ENCODE assay signal across 8 cellular contexts in the genomic region with DNA sequence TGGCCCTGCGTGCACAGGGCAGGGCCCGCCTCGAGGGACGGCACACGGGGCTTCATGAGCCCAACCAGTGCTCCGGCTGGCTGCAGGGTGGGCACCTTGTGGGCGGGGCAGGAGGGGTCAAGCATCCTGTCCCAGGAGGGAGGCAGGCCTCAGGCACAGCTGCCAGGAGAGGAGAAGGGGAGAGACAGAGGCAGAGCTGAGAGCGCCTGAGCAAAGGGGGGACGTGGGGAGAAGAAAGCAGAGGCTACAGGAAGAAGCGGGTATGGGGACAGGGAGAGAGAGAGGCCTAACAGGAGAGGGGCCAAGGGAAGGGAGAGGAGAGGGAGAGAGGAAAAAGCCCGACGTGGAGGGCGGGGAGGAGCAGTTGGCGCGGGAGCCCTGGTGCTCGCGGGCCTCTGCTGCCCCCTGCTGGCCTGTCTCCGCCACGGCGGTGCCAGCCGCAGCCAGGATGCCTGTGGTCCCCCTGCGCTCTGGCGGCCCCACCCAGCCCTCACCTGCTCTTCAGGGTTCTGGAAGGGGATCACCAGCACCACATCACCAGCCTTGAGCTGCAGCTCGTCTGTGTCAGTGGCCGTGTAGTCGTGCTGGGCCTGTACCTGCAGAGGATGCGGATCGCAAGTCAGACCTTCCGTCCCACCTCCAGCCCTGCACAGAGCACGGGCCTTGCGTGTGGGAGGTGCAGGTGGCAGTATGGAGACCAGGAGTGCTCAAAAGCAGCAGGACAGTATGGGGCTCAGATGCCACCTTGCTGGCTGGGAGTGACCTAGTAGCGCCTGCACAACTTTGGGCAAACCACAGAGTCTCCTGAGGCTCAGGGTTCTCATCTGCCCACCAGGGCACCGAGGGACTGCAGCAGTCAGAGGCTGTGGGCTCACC. TPM values are rescaled to one million over a fixed set of nuclear protein-coding genes. Genes with fewer than 3 reads are reported as not detected.
DNase-seq lines count a peak whose midpoint lies in the region; ATAC-seq and TF ChIP-seq lines count a peak whose summit lies in the region.

No MANE protein-coding gene starts in this region.

- no peaks in the 10 kb centered on the region for H3K27me3 Mint-ChIP-seq in activated T-cell treated with anti-CD3 and anti-CD28 coated beads, Interleukin-2, amount 50 U/mL, for 24 hours
- H3K27me3 Mint-ChIP-seq in natural killer cell treated with Interleukin-12 subunit alpha and Interleukin-12 subunit beta and Interleukin-15 and Interleukin-18, amount 100 ng/mL, for 72 hours: no peaks in the 10 kb centered on the region

- no peak overlapping the region for H3K4me3 Mint-ChIP-seq in activated T-cell treated with anti-CD3 and anti-CD28 coated beads, Interleukin-2, amount 50 U/mL, for 24 hours
- no peak overlapping the region for H3K4me3 Mint-ChIP-seq in natural killer cell treated with Interleukin-12 subunit alpha and Interleukin-12 subunit beta and Interleukin-15 and Interleukin-18, amount 100 ng/mL, for 72 hours

- peak overlapping the region; percentile 84 for H3K27ac Mint-ChIP-seq in activated T-cell treated with anti-CD3 and anti-CD28 coated beads, Interleukin-2, amount 50 U/mL, for 24 hours
- no peak overlapping the region for H3K27ac Mint-ChIP-seq in natural killer cell treated with Interleukin-12 subunit alpha and Interleukin-12 subunit beta and Interleukin-15 and Interleukin-18, amount 100 ng/mL, for 72 hours

- ATAC-seq in GM18909 (IDR thresholded peaks at IDR 0.05; ENCODE audit: poor library complexity, unreplicated experiment) (peak; percentile 63), HG03280 (IDR thresholded peaks at IDR 0.05; ENCODE audit: unreplicated experiment) (peak; percentile 71)
- ATAC-seq in natural killer cell treated with Interleukin-12 subunit alpha and Interleukin-12 subunit beta and Interleukin-15 and Interleukin-18, amount 100 ng/mL, for 72 hours: peak; percentile 66 to 72

- no peak for TF ChIP-seq POLR2A in erythroblast (IDR thresholded peaks at IDR 0.05; ENCODE audit: low read length)

- peaks cover 7% of the 10 kb centered on the region for H3K4me1 Mint-ChIP-seq in activated T-cell treated with anti-CD3 and anti-CD28 coated beads, Interleukin-2, amount 50 U/mL, for 24 hours (ENCODE audit: low read depth)
- H3K4me1 Mint-ChIP-seq in natural killer cell treated with Interleukin-12 subunit alpha and Interleukin-12 subunit beta and Interleukin-15 and Interleukin-18, amount 100 ng/mL, for 72 hours (ENCODE audit: low read depth in 2 of 2): peaks cover 5 to 14% of the 10 kb centered on the region in 2 donors

- no peaks in the 10 kb centered on the region for H3K9me3 Mint-ChIP-seq in activated T-cell treated with anti-CD3 and anti-CD28 coated beads, Interleukin-2, amount 50 U/mL, for 24 hours
- no peaks in the 10 kb centered on the region for H3K9me3 Mint-ChIP-seq in natural killer cell treated with Interleukin-12 subunit alpha and Interleukin-12 subunit beta and Interleukin-15 and Interleukin-18, amount 100 ng/mL, for 72 hours

- DNase-seq in AG08396 (ENCODE audit: low spot score) (peak; percentile 94), NOMO-1 treated with dmso at 0.1 percent for 144 hours (lab: John Stamatoyannopoulos, UW; ENCODE audit: unreplicated experiment) (peak; percentile 31), erythroblast (lab: John Stamatoyannopoulos, UW) (peak; percentile 32 to 65), superior temporal gyrus (ENCODE audit: extremely low spot score) (peak; percentile 74)
- peak; percentile 82 for DNase-seq in activated T-cell treated with anti-CD3 and anti-CD28 coated beads, Interleukin-2, amount 50 U/mL, for 24 hours
- DNase-seq in natural killer cell treated with Interleukin-12 subunit alpha and Interleukin-12 subunit beta and Interleukin-15 and Interleukin-18, amount 100 ng/mL, for 72 hours (ENCODE audit: low spot score): no peak

- peaks cover 35% of the 10 kb centered on the region for H3K36me3 Mint-ChIP-seq in activated T-cell treated with anti-CD3 and anti-CD28 coated beads, Interleukin-2, amount 50 U/mL, for 24 hours (ENCODE audit: low read depth)
- no peaks in the 10 kb centered on the region for H3K36me3 Mint-ChIP-seq in natural killer cell treated with Interleukin-12 subunit alpha and Interleukin-12 subunit beta and Interleukin-15 and Interleukin-18, amount 100 ng/mL, for 72 hours

RNA-seq across cellular contexts. Expression of gene BIN1, which starts 56.8 kb away (rescaled TPM):
- total RNA-seq in natural killer cell treated with Interleukin-12 subunit alpha and Interleukin-12 subunit beta and Interleukin-15 and Interleukin-18, amount 100 ng/mL, for 72 hours: 10 to 100 TPM; 18.0 to 35.9 TPM
